ENCODE assay signal across 9 cellular contexts in genomic region chr7:37182011-37182478, GRCh38.
DNase-seq lines count a peak whose midpoint lies in the region; ATAC-seq and TF ChIP-seq lines count a peak whose summit lies in the region.
"Had no signal": no experiment of that assay in that cellular context is flagged by ENCODE, and none has a peak within 500 bp of the region (broad histone marks: within the 10 kb centered on the region; RNA-seq: fewer than 3 reads in every experiment).

No MANE protein-coding gene starts in this region.

- no peak overlapping the region for H2AFZ ChIP-seq in SU-DHL-6 (ENCODE audit: low read depth, low read length, severe bottlenecking)

- H3K9me3 ChIP-seq in SU-DHL-6 (ENCODE audit: insufficient read depth, low read length) (no peaks in the 10 kb centered on the region), adipocyte (ENCODE audit: control insufficient read depth, low read length) (no peaks in the 10 kb centered on the region), left ventricle myocardium inferior (replicated peaks) (no peaks in the 10 kb centered on the region)

- H3K4me2 ChIP-seq in SU-DHL-6 (ENCODE audit: low read depth, low read length, poor library complexity, severe bottlenecking): no peak overlapping the region

- H3K4me3 ChIP-seq in H7 (ENCODE audit: insufficient read depth, low read depth, low read length): peak overlapping the region; percentile 22
- H3K4me3 ChIP-seq in SU-DHL-6 (ENCODE audit: insufficient read depth, low read length, poor library complexity, severe bottlenecking): no peak overlapping the region
- H3K4me3 ChIP-seq in adipocyte (ENCODE audit: low read length): no peak overlapping the region
- no peak overlapping the region for H3K4me3 ChIP-seq in left ventricle myocardium inferior
- H3K4me3 ChIP-seq: skin epidermis had no signal

- H3K9ac ChIP-seq in SU-DHL-6 (ENCODE audit: low read length) (no peak overlapping the region), adipocyte (ENCODE audit: low read length) (no peak overlapping the region)

- H3F3A ChIP-seq in SU-DHL-6 (ENCODE audit: insufficient read depth): no peaks in the 10 kb centered on the region

- peaks cover 7% of the 10 kb centered on the region for H3K4me1 ChIP-seq in adipocyte (ENCODE audit: control insufficient read depth, insufficient read depth, low read length)
- no peaks in the 10 kb centered on the region for H3K4me1 ChIP-seq in left ventricle myocardium inferior

- DNase-seq in G401 (ENCODE audit: low spot score) (peak; percentile 92), H7 (peak; percentile 73), MV-4-11 (lab: John Stamatoyannopoulos, UW) (peak; percentile 53), adipocyte (ENCODE audit: low read depth) (peak; percentile 90), left ventricle myocardium inferior (peak; percentile 78), putamen (ENCODE audit: low spot score) (peak; percentile 82)

- no peak overlapping the region for H3K27ac ChIP-seq in SU-DHL-6 (ENCODE audit: low read depth, low read length)
- no peak overlapping the region for H3K27ac ChIP-seq in left ventricle myocardium inferior (replicated peaks)

- H3K36me3 ChIP-seq in H7 (replicated peaks; ENCODE audit: control insufficient read depth, insufficient read depth, low read length): no peaks in the 10 kb centered on the region
- no peaks in the 10 kb centered on the region; the same call in 1 of the 2 replicates for H3K36me3 ChIP-seq in SU-DHL-6 (ENCODE audit: low read length)
- H3K36me3 ChIP-seq in adipocyte (ENCODE audit: control insufficient read depth, insufficient read depth, low read length, severe bottlenecking): no peaks in the 10 kb centered on the region
- no peaks in the 10 kb centered on the region for H3K36me3 ChIP-seq in left ventricle myocardium inferior

- peak; percentile 95 for TF ChIP-seq CTCF in SU-DHL-6 (IDR thresholded peaks at IDR 0.05; ENCODE audit: insufficient read depth, low read length, poor library complexity, severe bottlenecking)
- TF ChIP-seq CTCF in left ventricle myocardium inferior (IDR thresholded peaks at IDR 0.05; ENCODE audit: borderline replicate concordance): peak; percentile 96

- H3K27me3 ChIP-seq in H7 (ENCODE audit: control insufficient read depth, insufficient read depth, low read length) (no peaks in the 10 kb centered on the region), SU-DHL-6 (ENCODE audit: low read length) (no peaks in the 10 kb centered on the region), adipocyte (replicated peaks; ENCODE audit: control insufficient read depth, insufficient read depth, low read length) (no peaks in the 10 kb centered on the region), left ventricle myocardium inferior (ENCODE audit: low read depth) (no peaks in the 10 kb centered on the region)

- in situ Hi-C loops in G401 (cut with HindIII; ENCODE audit: low sequenced_read_pairs): no loop called here

- ATAC-seq in HG02763 (IDR thresholded peaks at IDR 0.05; ENCODE audit: unreplicated experiment): no peak

- no peaks in the 10 kb centered on the region for H3K9me2 ChIP-seq in SU-DHL-6 (replicated peaks; ENCODE audit: insufficient read depth, low read length)

- H3K79me2 ChIP-seq in SU-DHL-6 (ENCODE audit: insufficient read depth, low read length): no peaks in the 10 kb centered on the region

- intact Hi-C loops in left ventricle myocardium inferior (cut with micrococcal nuclease): no loop called here

- no peaks in the 10 kb centered on the region for H4K20me1 ChIP-seq in SU-DHL-6 (ENCODE audit: low read depth, low read length)
